26 cellular contexts compared by ENCODE assay signal in genomic region chr3:197249542-197249941, GRCh38.
"Had no signal": no experiment of that assay in that cellular context is flagged by ENCODE, and none has a peak within 500 bp of the region (broad histone marks: within the 10 kb centered on the region; RNA-seq: fewer than 3 reads in every experiment).

No MANE protein-coding gene starts in this region.

- H3K4me3 ChIP-seq: esophagus squamous epithelium had no signal

- FAIRE-seq: astrocyte, frontal cortex had no signal

- H3K27me3 ChIP-seq: esophagus squamous epithelium had no signal

- H3K27ac ChIP-seq: esophagus squamous epithelium had no signal

- DNase-seq: activated CD4-positive, alpha-beta memory T cell treated with anti-CD3 and anti-CD28 coated beads, Interleukin-2, amount 10 ng/mL, durations not matched to agents 7 days and 5 days; activated CD4-positive, alpha-beta T cell treated with anti-CD3 and anti-CD28 coated beads for 1 hour; activated CD4-positive, alpha-beta T cell treated with anti-CD3 and anti-CD28 coated beads for 4 hours; activated CD4-positive, alpha-beta T cell treated with anti-CD3 and anti-CD28 coated beads, Interleukin-2, amount 10 ng/mL, durations not matched to agents 7 days and 5 days; activated CD4-positive, alpha-beta T cell treated with anti-CD3 and anti-CD28 coated beads, Interleukin-2, amount 50 U/mL, for 4 hours; activated CD4-positive, CD25-positive, alpha-beta regulatory T cell; activated CD8-positive, alpha-beta memory T cell treated with anti-CD3 and anti-CD28 coated beads, Interleukin-2, amount 50 U/mL, for 48 hours; activated gamma-delta T cell; activated naive CD4-positive, alpha-beta T cell; activated naive CD4-positive, alpha-beta T cell treated with anti-CD3 and anti-CD28 coated beads, Interleukin-2, amount 10 ng/mL, durations not matched to agents 7 days and 5 days; activated naive CD8-positive, alpha-beta T cell treated with anti-CD3 and anti-CD28 coated beads, Interleukin-2, amount 10 ng/mL, durations not matched to agents 7 days and 5 days; activated T-cell treated with anti-CD3 and anti-CD28 coated beads for 4 hours; activated T-cell treated with anti-CD3 and anti-CD28 coated beads, Interleukin-2, amount 50 U/mL, for 24 hours; activated T-cell treated with anti-CD3 and anti-CD28 coated beads, Interleukin-2, amount 50 U/mL, for 72 hours; amniotic stem cell; anterior cingulate cortex; caudate nucleus; cortex of kidney; dermis blood vessel endothelial cell; effector CD4-positive, alpha-beta T cell; effector memory CD8-positive, alpha-beta T cell; esophagus squamous epithelium; foreskin fibroblast; head of caudate nucleus had no signal
